1 cellular context compared by ENCODE assay signal in genomic region chr7:76996932-76997331, GRCh38.
TF ChIP-seq lines count a peak whose summit lies in the region.

No MANE protein-coding gene starts in this region.

TF ChIP-seq in K562, 482 proteins besides CTCF, POLR2A, EP300 and RAD21:
- peak; percentile 54 for TF ChIP-seq CREBBP (IDR thresholded peaks at IDR 0.05; ENCODE audit: low read depth, low read length)
